1 cellular context compared by ENCODE assay signal in genomic region chr20:21393142-21393541, GRCh38.
TF ChIP-seq lines count a peak whose summit lies in the region.

No MANE protein-coding gene starts in this region.

TF ChIP-seq in H1, 55 proteins besides CTCF, POLR2A, EP300 and RAD21 (continued from another document):
- TF ChIP-seq E2F6 (IDR thresholded peaks at IDR 0.05) (no peak), JUN (IDR thresholded peaks at IDR 0.05; ENCODE audit: low read depth, low read length) (no peak), FOSL1 (IDR thresholded peaks at IDR 0.05; ENCODE audit: insufficient read depth, low read depth, low read length) (no peak), YY1 (IDR thresholded peaks at IDR 0.05; ENCODE audit: low read depth, low read length) (no peak)
